Comparison of ENCODE assay signal across 8 cellular contexts in genomic region chr15:38251726-38252480, GRCh38. TPM values are rescaled to one million over a fixed set of nuclear protein-coding genes. Genes with fewer than 3 reads are reported as not detected.
A peak's percentile ranks its signal among the peaks of the same experiment; 100 is the strongest.
DNase-seq lines count a peak whose midpoint lies in the region; ATAC-seq and TF ChIP-seq lines count a peak whose summit lies in the region.

No MANE protein-coding gene starts in this region.

- H3K36me3 Mint-ChIP-seq in T-helper 17 cell (ENCODE audit: low read depth): no peaks in the 10 kb centered on the region

- peak overlapping the region; percentile 93 for H3K27ac Mint-ChIP-seq in T-helper 17 cell

- H3K9me3 ChIP-seq in T-helper 17 cell (ENCODE audit: control insufficient read depth, low read length, poor library complexity, severe bottlenecking) (no peaks in the 10 kb centered on the region), right atrium auricular region (no peaks in the 10 kb centered on the region), vagina (no peaks in the 10 kb centered on the region)

- TF ChIP-seq CTCF in right atrium auricular region (IDR thresholded peaks at IDR 0.05) (no peak), vagina (IDR thresholded peaks at IDR 0.05) (peak in 1 of 3 experiments; percentile 32)

- H3K27ac ChIP-seq in right atrium auricular region: peak overlapping the region; percentile 97 to 99
- peak overlapping the region; percentile 99 for H3K27ac ChIP-seq in vagina

- TF ChIP-seq POLR2A in vagina (IDR thresholded peaks at IDR 0.05): peak in 1 of 2 donors; percentile 21

- peak; percentile 51 for ATAC-seq in HG02642 (IDR thresholded peaks at IDR 0.05; ENCODE audit: poor library complexity, unreplicated experiment)
- peak; percentile 59 for ATAC-seq in T-helper 17 cell

- H3K27me3 Mint-ChIP-seq in T-helper 17 cell: peaks cover 33% of the 10 kb centered on the region

- intact Hi-C loops in posterior vena cava (cut with DNase I): loop anchor here in 1 of 2 donors (5.0 to 10.0 kb wide), 2 partner anchors 120 to 177 kb away; no protein-coding TSS in a partner anchor
- intact Hi-C loops in vagina (cut with DNase I): loop anchor here (2.0 kb wide), 1 partner anchor 121 kb away; no protein-coding TSS in a partner anchor

- H3K4me1 Mint-ChIP-seq in T-helper 17 cell: peaks cover 22% of the 10 kb centered on the region

- peaks cover 0 to 17% of the 10 kb centered on the region in 2 donors for H3K4me1 ChIP-seq in right atrium auricular region
- peaks cover 27% of the 10 kb centered on the region for H3K4me1 ChIP-seq in vagina

- peak; percentile 90 for DNase-seq in NCI-H146 (lab: John Stamatoyannopoulos, UW)
- DNase-seq in T-helper 17 cell: peak; percentile 13 to 20 (median 19)
- DNase-seq in anterior cingulate cortex (lab: John Stamatoyannopoulos, UW): peak; percentile 56 to 98 (median 86)
- peak; percentile 89 for DNase-seq in right atrium auricular region (ENCODE audit: low spot score)
- peak; percentile 96 for DNase-seq in posterior vena cava (ENCODE audit: low spot score)
- peak in 1 of 2 donors; percentile 95 for DNase-seq in vagina (ENCODE audit: extremely low spot score in 2 of 2)

- H3K36me3 ChIP-seq in right atrium auricular region (no peaks in the 10 kb centered on the region), vagina (no peaks in the 10 kb centered on the region)

- H3K4me3 ChIP-seq in GM08714 (ENCODE audit: low read length) (peak overlapping the region; percentile 79), right atrium auricular region (peak overlapping the region; percentile 66 to 92), vagina (peak overlapping the region; percentile 83 to 91)

- peak overlapping the region; percentile 93 for H3K4me3 Mint-ChIP-seq in T-helper 17 cell

- H3K27me3 ChIP-seq in right atrium auricular region (no peaks in the 10 kb centered on the region), vagina (no peaks in the 10 kb centered on the region)

RNA-seq across cellular contexts. Expression of gene SPRED1, which starts 0.7 kb away (rescaled TPM):
- total RNA-seq in T-helper 17 cell (under 1 TPM; 0.10 to 0.12 TPM), right atrium auricular region (10 to 100 TPM in 1 of 2 donors, 1 to 10 TPM in 1; 9.4 to 10.9 TPM), posterior vena cava (10 to 100 TPM; 30.8 to 35.1 TPM), vagina (16.7 TPM)

Comparison
In these comparisons a context has a peak if more than half of its experiments do, and no peak if none do; other contexts are left out.
1. RNA of gene SPRED1, which starts 0.7 kb away (total RNA-seq): 30.8 to 35.1 TPM in posterior vena cava, 16.7 TPM in vagina (single experiment) and 9.4 to 10.9 TPM in right atrium auricular region; 0.10 to 0.12 TPM in T-helper 17 cell; every median in the first group is over 4 times any median in the second.
2. Peak in every context shown above with its lines, with median percentiles within 50 percentile points of each other: H3K4me3 ChIP-seq.